Comparison of ENCODE assay signal across 7 cellular contexts in genomic region chr2:219459460-219460311, GRCh38. TPM values are rescaled to one million over a fixed set of nuclear protein-coding genes. Genes with fewer than 3 reads are reported as not detected.
A peak's percentile ranks its signal among the peaks of the same experiment; 100 is the strongest.
DNase-seq lines count a peak whose midpoint lies in the region; ATAC-seq and TF ChIP-seq lines count a peak whose summit lies in the region.

No MANE protein-coding gene starts in this region.

- no peak overlapping the region for H3K4me3 Mint-ChIP-seq in activated CD8-positive, alpha-beta T cell treated with anti-CD3 and anti-CD28 coated beads, Interleukin-2, amount 10 ng/mL, durations not matched to agents 7 days and 5 days
- no peak overlapping the region for H3K4me3 Mint-ChIP-seq in natural killer cell

- CTCF ChIA-PET in activated CD8-positive, alpha-beta T cell treated with anti-CD3 and anti-CD28 coated beads, Interleukin-2, amount 10 ng/mL, durations not matched to agents 7 days and 5 days (lab: Charles Lee), result interaction anchor here (0.6 to 3.4 kb wide), 13 partner anchors 10 to 70 kb away, joined by 3 to 25 read pairs (median 5); partner anchors contain the start of gene GMPPA

- intact Hi-C loops in esophagus squamous epithelium (cut with DNase I) (no loop called here), natural killer cell (cut with micrococcal nuclease) (loop anchor here (1.0 to 2.0 kb wide), 2 partner anchors 57 to 71 kb away; no protein-coding TSS in a partner anchor)

- H3K36me3 Mint-ChIP-seq in activated CD8-positive, alpha-beta T cell treated with anti-CD3 and anti-CD28 coated beads, Interleukin-2, amount 10 ng/mL, durations not matched to agents 7 days and 5 days (ENCODE audit: low read depth), result no peaks in the 10 kb centered on the region
- H3K36me3 Mint-ChIP-seq in natural killer cell, result no peaks in the 10 kb centered on the region

- H3K9me3 Mint-ChIP-seq in activated CD8-positive, alpha-beta T cell treated with anti-CD3 and anti-CD28 coated beads, Interleukin-2, amount 10 ng/mL, durations not matched to agents 7 days and 5 days (ENCODE audit: insufficient read depth), result no peaks in the 10 kb centered on the region
- no peaks in the 10 kb centered on the region for H3K9me3 Mint-ChIP-seq in natural killer cell

- peak; percentile 27 for ATAC-seq in activated CD8-positive, alpha-beta T cell treated with anti-CD3 and anti-CD28 coated beads, Interleukin-2, amount 10 ng/mL, durations not matched to agents 7 days and 5 days
- ATAC-seq in natural killer cell, result peak; percentile 45 to 75 (median 52)

- H3K27ac Mint-ChIP-seq in activated CD8-positive, alpha-beta T cell treated with anti-CD3 and anti-CD28 coated beads, Interleukin-2, amount 10 ng/mL, durations not matched to agents 7 days and 5 days, result peak overlapping the region; percentile 52
- H3K27ac Mint-ChIP-seq in natural killer cell, result no peak overlapping the region

- H3K4me3 ChIP-seq in esophagus squamous epithelium, result peak overlapping the region in 1 of 4 donors; percentile 20

- peak; percentile 87 for TF ChIP-seq CTCF in GM10266 (IDR thresholded peaks at IDR 0.05; ENCODE audit: control insufficient read depth, insufficient read depth, low read depth, missing control alignments)
- peak; percentile 56 to 83 (median 73) for TF ChIP-seq CTCF in esophagus squamous epithelium (IDR thresholded peaks at IDR 0.05)
- TF ChIP-seq CTCF in natural killer cell (IDR thresholded peaks at IDR 0.05), result peak; percentile 79

- no peak for TF ChIP-seq POLR2A in esophagus squamous epithelium (IDR thresholded peaks at IDR 0.05)

- peaks cover 0 to 4% (median 0%) of the 10 kb centered on the region in 3 donors for H3K36me3 ChIP-seq in esophagus squamous epithelium

- peaks cover 54% of the 10 kb centered on the region for H3K4me1 Mint-ChIP-seq in activated CD8-positive, alpha-beta T cell treated with anti-CD3 and anti-CD28 coated beads, Interleukin-2, amount 10 ng/mL, durations not matched to agents 7 days and 5 days (ENCODE audit: low read depth)
- no peaks in the 10 kb centered on the region for H3K4me1 Mint-ChIP-seq in natural killer cell

- peaks cover 0 to 9% (median 0%) of the 10 kb centered on the region in 4 donors for H3K27me3 ChIP-seq in esophagus squamous epithelium

- POLR2A ChIA-PET in activated CD8-positive, alpha-beta T cell treated with anti-CD3 and anti-CD28 coated beads, Interleukin-2, amount 10 ng/mL, durations not matched to agents 7 days and 5 days (lab: Charles Lee), result interaction anchor here (1.2 kb wide), 1 partner anchor 40 kb away, joined by 3 read pairs; no protein-coding TSS in a partner anchor

- peak overlapping the region; percentile 54 to 88 (median 80) for H3K27ac ChIP-seq in esophagus squamous epithelium

- H3K27me3 Mint-ChIP-seq in activated CD8-positive, alpha-beta T cell treated with anti-CD3 and anti-CD28 coated beads, Interleukin-2, amount 10 ng/mL, durations not matched to agents 7 days and 5 days (ENCODE audit: low read depth), result no peaks in the 10 kb centered on the region
- H3K27me3 Mint-ChIP-seq in natural killer cell (ENCODE audit: low read depth in 2 of 2), result peaks cover 0 to 3% of the 10 kb centered on the region in 2 donors

- H3K4me1 ChIP-seq in esophagus squamous epithelium, result peaks cover 0 to 40% (median 3%) of the 10 kb centered on the region in 3 donors

- H3K9me3 ChIP-seq in esophagus squamous epithelium, result no peaks in the 10 kb centered on the region

- WGBS in esophagus squamous epithelium, 2 donors, result 61 to 94% methylated on average over 3 to 12 of the region's 14 CpGs

- DNase-seq in GM10266 (ENCODE audit: extremely low spot score) (peak; percentile 89), H4 (ENCODE audit: low spot score) (peak; percentile 45), NCI-H1092 (lab: John Stamatoyannopoulos, UW) (peak; percentile 33), esophagus squamous epithelium (lab: John Stamatoyannopoulos, UW) (no peak), natural killer cell (peak; percentile 33), DMS153 treated with DMSO at 0.1 percent for 48 hours (lab: John Stamatoyannopoulos, UW; ENCODE audit: unreplicated experiment) (no peak)
- DNase-seq in activated CD8-positive, alpha-beta T cell treated with anti-CD3 and anti-CD28 coated beads, Interleukin-2, amount 10 ng/mL, durations not matched to agents 7 days and 5 days, result peak; percentile 53

RNA-seq across cellular contexts. Expression of gene SPEG, which starts 25.0 kb away (rescaled TPM):
- total RNA-seq in H4 (2014; rRNA removed; shearing (Covaris generic)), result 2.5 and 3.7 TPM in 2 replicates
- total RNA-seq in activated CD8-positive, alpha-beta T cell treated with anti-CD3 and anti-CD28 coated beads, Interleukin-2, amount 10 ng/mL, durations not matched to agents 7 days and 5 days, result 10 to 100 TPM; 10.8 to 11.6 TPM
- total RNA-seq in esophagus squamous epithelium, result 10 to 100 TPM in 1 of 4 donors, 1 to 10 TPM in 3; 3.8 to 29.0 (median 5.0) TPM
- total RNA-seq in natural killer cell, result 1 to 10 TPM in 2 of 3 donors, under 1 TPM in 1; 0.35 to 1.5 (median 1.2) TPM

RNA-seq across cellular contexts. Expression of gene GMPPA, which starts 39.0 kb away (rescaled TPM):
- 74.0 TPM in 2 replicates for total RNA-seq in H4 (2014; rRNA removed; shearing (Covaris generic))
- total RNA-seq in activated CD8-positive, alpha-beta T cell treated with anti-CD3 and anti-CD28 coated beads, Interleukin-2, amount 10 ng/mL, durations not matched to agents 7 days and 5 days, result 10 to 100 TPM; 37.8 to 41.2 TPM
- 10 to 100 TPM; 18.1 to 31.1 (median 26.4) TPM for total RNA-seq in esophagus squamous epithelium
- total RNA-seq in natural killer cell, result 10 to 100 TPM; 27.6 to 36.3 (median 33.8) TPM

RNA-seq across cellular contexts. Expression of gene DES, which starts 41.5 kb away (rescaled TPM):
- total RNA-seq in H4 (2014; rRNA removed; shearing (Covaris generic)), result 0.68 and 1.2 TPM in 2 replicates
- total RNA-seq in activated CD8-positive, alpha-beta T cell treated with anti-CD3 and anti-CD28 coated beads, Interleukin-2, amount 10 ng/mL, durations not matched to agents 7 days and 5 days, result not detected
- total RNA-seq in esophagus squamous epithelium (1,000 to 10,000 TPM in 1 of 4 donors, 100 to 1,000 TPM in 3; 120 to 2,698 (median 303) TPM), natural killer cell (not detected)

RNA-seq across cellular contexts. Expression of gene ASIC4, which starts 54.6 kb away (rescaled TPM):
- not detected in 2 replicates for total RNA-seq in H4 (2014; rRNA removed; shearing (Covaris generic))
- not detected for total RNA-seq in activated CD8-positive, alpha-beta T cell treated with anti-CD3 and anti-CD28 coated beads, Interleukin-2, amount 10 ng/mL, durations not matched to agents 7 days and 5 days
- total RNA-seq in esophagus squamous epithelium (not detected), natural killer cell (under 1 TPM in 2 of 3 donors, not detected in 1; 0.12 to 0.20 TPM)

Comparison
In these comparisons a context has a peak if more than half of its experiments do, and no peak if none do; other contexts are left out.
1. DNase-seq: peak in GM10266 (single experiment), H4 (single experiment), NCI-H1092 (single experiment), activated CD8-positive, alpha-beta T cell treated with anti-CD3 and anti-CD28 coated beads, Interleukin-2, amount 10 ng/mL, durations not matched to agents 7 days and 5 days (single experiment) and natural killer cell (single experiment); none in esophagus squamous epithelium (single experiment) and DMS153 treated with DMSO at 0.1 percent for 48 hours (single experiment).
2. RNA of gene DES, which starts 41.5 kb away (total RNA-seq): 120 to 2,698 TPM in esophagus squamous epithelium; 0.68 to 1.2 TPM in H4, not detected in activated CD8-positive, alpha-beta T cell treated with anti-CD3 and anti-CD28 coated beads, Interleukin-2, amount 10 ng/mL, durations not matched to agents 7 days and 5 days and not detected in natural killer cell; every median in the first group is over 10 times any median in the second.
3. Peak in every context shown above with its lines, with median percentiles within 50 percentile points of each other: CTCF ChIP-seq.